Comparison of ENCODE assay signal across 1 cellular context in genomic region chr16:50252874-50253510, GRCh38.
TF ChIP-seq lines count a peak whose summit lies in the region.

No MANE protein-coding gene starts in this region.

TF ChIP-seq in IMR-90, 13 proteins besides CTCF, POLR2A, EP300 and RAD21:
- TF ChIP-seq RCOR1 (IDR thresholded peaks at IDR 0.05; ENCODE audit: insufficient replicate concordance, low read length) (no peak), BHLHE40 (IDR thresholded peaks at IDR 0.05; ENCODE audit: low read depth, low read length) (no peak), CEBPB (IDR thresholded peaks at IDR 0.05; ENCODE audit: low read depth, low read length) (0 out of 2 replicates have a peak, but pooled peaks have one; percentile 20), RFX5 (IDR thresholded peaks at IDR 0.05; ENCODE audit: low read depth, low read length) (no peak), MXI1 (IDR thresholded peaks at IDR 0.05; ENCODE audit: borderline replicate concordance, low read depth, low read length) (no peak), NFE2L2 (IDR thresholded peaks at IDR 0.05; ENCODE audit: low read depth, low read length) (no peak), SMC3 (IDR thresholded peaks at IDR 0.05; ENCODE audit: low read depth, low read length) (no peak)
